In the genomic region with DNA sequence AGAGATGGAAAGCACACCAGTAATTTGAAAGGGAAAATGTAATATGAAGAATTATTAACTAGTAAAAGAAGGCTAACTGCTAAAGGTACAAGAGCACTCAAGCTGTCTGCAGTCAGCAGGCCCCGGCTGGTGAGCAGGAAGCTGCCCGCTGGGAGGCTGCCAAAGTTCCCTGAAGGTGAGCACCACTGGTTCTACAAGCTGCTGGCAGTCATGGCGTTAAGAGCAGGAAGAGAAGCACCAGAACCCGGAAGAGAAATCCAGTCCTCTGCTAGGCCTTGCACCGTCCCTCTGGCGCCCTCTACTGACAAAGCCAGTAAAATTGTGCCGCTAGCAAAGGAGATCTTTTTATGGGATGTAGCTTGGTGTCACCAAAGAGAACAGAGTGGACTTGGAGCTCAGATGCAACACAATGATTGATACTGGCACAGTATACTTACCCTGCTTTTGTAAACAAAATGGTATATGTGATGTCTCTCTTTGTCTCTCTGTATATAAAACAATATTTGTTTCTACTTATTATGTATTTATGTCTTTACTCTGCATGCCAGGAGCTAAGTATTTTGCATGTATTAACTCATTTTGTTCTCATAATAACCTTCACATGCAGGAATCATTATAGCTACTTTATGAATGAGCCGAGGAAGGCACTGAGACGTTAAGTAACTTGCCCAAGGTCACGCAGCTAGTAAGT, we compare ENCODE assay signal across 1 cellular context.
TF ChIP-seq lines count a peak whose summit lies in the region.

No MANE protein-coding gene starts in this region.

TF ChIP-seq in HepG2, 621 proteins besides CTCF, POLR2A, EP300 and RAD21 (continued from another document and continues in another):
- TF ChIP-seq PTBP1 (IDR thresholded peaks at IDR 0.05; ENCODE audit: low read depth, low read length, poor library complexity, severe bottlenecking) (no peak), HOXD1 (CRISPR knock-in tag; IDR thresholded peaks at IDR 0.05) (peak; percentile 39; the same call in 1 of the 2 replicates), MXD4 (CRISPR knock-in tag; IDR thresholded peaks at IDR 0.05) (no peak), ATF7 (IDR thresholded peaks at IDR 0.05) (no peak), ATF7 (CRISPR knock-in tag; IDR thresholded peaks at IDR 0.05) (0 out of 2 replicates have a peak, but pooled peaks have one; percentile 23), ZNF232 (CRISPR knock-in tag; IDR thresholded peaks at IDR 0.05; ENCODE audit: borderline replicate concordance) (peak; percentile 53; the same call in 1 of the 2 replicates), KLF6 (CRISPR knock-in tag; IDR thresholded peaks at IDR 0.05) (peak; percentile 71; the same call in 1 of the 2 replicates), ZFP62 (CRISPR knock-in tag; IDR thresholded peaks at IDR 0.05) (no peak), SSRP1 (CRISPR knock-in tag; IDR thresholded peaks at IDR 0.05) (peak; percentile 85), ZSCAN22 (CRISPR knock-in tag; IDR thresholded peaks at IDR 0.05) (no peak), ZFP90 (CRISPR knock-in tag; IDR thresholded peaks at IDR 0.05; ENCODE audit: borderline replicate concordance) (peak; percentile 75; the same call in 1 of the 2 replicates), ZFX (CRISPR knock-in tag; IDR thresholded peaks at IDR 0.05; ENCODE audit: low read depth) (peak; percentile 84), HDAC1 (CRISPR knock-in tag; IDR thresholded peaks at IDR 0.05) (peak; percentile 85), ZNF878 (CRISPR knock-in tag; IDR thresholded peaks at IDR 0.05) (peak; percentile 90), MEF2D (CRISPR knock-in tag; IDR thresholded peaks at IDR 0.05) (peak; percentile 74), TSC22D2 (CRISPR knock-in tag; IDR thresholded peaks at IDR 0.05; ENCODE audit: borderline replicate concordance) (no peak), FOXJ3 (CRISPR knock-in tag; IDR thresholded peaks at IDR 0.05; ENCODE audit: borderline replicate concordance) (peak; percentile 73), ZNF207 (IDR thresholded peaks at IDR 0.05; ENCODE audit: borderline replicate concordance) (no peak), ZNF550 (CRISPR knock-in tag; IDR thresholded peaks at IDR 0.05; ENCODE audit: borderline replicate concordance) (no peak), MYNN (CRISPR knock-in tag; IDR thresholded peaks at IDR 0.05; ENCODE audit: low read depth) (no peak), GATAD1 (CRISPR knock-in tag; IDR thresholded peaks at IDR 0.05) (peak; percentile 84)
- TF ChIP-seq, protein P1, sequence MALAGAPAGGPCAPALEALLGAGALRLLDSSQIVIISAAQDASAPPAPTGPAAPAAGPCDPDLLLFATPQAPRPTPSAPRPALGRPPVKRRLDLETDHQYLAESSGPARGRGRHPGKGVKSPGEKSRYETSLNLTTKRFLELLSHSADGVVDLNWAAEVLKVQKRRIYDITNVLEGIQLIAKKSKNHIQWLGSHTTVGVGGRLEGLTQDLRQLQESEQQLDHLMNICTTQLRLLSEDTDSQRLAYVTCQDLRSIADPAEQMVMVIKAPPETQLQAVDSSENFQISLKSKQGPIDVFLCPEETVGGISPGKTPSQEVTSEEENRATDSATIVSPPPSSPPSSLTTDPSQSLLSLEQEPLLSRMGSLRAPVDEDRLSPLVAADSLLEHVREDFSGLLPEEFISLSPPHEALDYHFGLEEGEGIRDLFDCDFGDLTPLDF (CRISPR knock-in tag; IDR thresholded peaks at IDR 0.05): no peak
- TF ChIP-seq, protein P2, sequence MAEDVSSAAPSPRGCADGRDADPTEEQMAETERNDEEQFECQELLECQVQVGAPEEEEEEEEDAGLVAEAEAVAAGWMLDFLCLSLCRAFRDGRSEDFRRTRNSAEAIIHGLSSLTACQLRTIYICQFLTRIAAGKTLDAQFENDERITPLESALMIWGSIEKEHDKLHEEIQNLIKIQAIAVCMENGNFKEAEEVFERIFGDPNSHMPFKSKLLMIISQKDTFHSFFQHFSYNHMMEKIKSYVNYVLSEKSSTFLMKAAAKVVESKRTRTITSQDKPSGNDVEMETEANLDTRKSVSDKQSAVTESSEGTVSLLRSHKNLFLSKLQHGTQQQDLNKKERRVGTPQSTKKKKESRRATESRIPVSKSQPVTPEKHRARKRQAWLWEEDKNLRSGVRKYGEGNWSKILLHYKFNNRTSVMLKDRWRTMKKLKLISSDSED (CRISPR knock-in tag; IDR thresholded peaks at IDR 0.05): no peak
- TF ChIP-seq, protein P3, sequence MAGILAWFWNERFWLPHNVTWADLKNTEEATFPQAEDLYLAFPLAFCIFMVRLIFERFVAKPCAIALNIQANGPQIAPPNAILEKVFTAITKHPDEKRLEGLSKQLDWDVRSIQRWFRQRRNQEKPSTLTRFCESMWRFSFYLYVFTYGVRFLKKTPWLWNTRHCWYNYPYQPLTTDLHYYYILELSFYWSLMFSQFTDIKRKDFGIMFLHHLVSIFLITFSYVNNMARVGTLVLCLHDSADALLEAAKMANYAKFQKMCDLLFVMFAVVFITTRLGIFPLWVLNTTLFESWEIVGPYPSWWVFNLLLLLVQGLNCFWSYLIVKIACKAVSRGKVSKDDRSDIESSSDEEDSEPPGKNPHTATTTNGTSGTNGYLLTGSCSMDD (CRISPR knock-in tag; IDR thresholded peaks at IDR 0.05): no peak
- TF ChIP-seq, protein P4, sequence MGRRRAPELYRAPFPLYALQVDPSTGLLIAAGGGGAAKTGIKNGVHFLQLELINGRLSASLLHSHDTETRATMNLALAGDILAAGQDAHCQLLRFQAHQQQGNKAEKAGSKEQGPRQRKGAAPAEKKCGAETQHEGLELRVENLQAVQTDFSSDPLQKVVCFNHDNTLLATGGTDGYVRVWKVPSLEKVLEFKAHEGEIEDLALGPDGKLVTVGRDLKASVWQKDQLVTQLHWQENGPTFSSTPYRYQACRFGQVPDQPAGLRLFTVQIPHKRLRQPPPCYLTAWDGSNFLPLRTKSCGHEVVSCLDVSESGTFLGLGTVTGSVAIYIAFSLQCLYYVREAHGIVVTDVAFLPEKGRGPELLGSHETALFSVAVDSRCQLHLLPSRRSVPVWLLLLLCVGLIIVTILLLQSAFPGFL (CRISPR knock-in tag; IDR thresholded peaks at IDR 0.05): no peak
- TF ChIP-seq, protein P5, sequence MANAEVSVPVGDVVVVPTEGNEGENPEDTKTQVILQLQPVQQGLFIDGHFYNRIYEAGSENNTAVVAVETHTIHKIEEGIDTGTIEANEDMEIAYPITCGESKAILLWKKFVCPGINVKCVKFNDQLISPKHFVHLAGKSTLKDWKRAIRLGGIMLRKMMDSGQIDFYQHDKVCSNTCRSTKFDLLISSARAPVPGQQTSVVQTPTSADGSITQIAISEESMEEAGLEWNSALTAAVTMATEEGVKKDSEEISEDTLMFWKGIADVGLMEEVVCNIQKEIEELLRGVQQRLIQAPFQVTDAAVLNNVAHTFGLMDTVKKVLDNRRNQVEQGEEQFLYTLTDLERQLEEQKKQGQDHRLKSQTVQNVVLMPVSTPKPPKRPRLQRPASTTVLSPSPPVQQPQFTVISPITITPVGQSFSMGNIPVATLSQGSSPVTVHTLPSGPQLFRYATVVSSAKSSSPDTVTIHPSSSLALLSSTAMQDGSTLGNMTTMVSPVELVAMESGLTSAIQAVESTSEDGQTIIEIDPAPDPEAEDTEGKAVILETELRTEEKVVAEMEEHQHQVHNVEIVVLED (CRISPR knock-in tag; IDR thresholded peaks at IDR 0.05; ENCODE audit: borderline replicate concordance): peak; percentile 71; the same call in 1 of the 2 replicates
- TF ChIP-seq, protein P6, sequence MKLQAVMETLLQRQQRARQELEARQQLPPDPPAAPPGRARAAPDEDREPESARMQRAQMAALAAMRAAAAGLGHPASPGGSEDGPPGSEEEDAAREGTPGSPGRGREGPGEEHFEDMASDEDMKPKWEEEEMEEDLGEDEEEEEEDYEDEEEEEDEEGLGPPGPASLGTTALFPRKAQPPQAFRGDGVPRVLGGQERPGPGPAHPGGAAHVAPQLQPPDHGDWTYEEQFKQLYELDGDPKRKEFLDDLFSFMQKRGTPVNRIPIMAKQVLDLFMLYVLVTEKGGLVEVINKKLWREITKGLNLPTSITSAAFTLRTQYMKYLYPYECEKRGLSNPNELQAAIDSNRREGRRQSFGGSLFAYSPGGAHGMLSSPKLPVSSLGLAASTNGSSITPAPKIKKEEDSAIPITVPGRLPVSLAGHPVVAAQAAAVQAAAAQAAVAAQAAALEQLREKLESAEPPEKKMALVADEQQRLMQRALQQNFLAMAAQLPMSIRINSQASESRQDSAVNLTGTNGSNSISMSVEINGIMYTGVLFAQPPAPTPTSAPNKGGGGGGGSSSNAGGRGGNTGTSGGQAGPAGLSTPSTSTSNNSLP (IDR thresholded peaks at IDR 0.05; ENCODE audit: low read depth, low read length): peak; percentile 79
- TF ChIP-seq, protein P7, sequence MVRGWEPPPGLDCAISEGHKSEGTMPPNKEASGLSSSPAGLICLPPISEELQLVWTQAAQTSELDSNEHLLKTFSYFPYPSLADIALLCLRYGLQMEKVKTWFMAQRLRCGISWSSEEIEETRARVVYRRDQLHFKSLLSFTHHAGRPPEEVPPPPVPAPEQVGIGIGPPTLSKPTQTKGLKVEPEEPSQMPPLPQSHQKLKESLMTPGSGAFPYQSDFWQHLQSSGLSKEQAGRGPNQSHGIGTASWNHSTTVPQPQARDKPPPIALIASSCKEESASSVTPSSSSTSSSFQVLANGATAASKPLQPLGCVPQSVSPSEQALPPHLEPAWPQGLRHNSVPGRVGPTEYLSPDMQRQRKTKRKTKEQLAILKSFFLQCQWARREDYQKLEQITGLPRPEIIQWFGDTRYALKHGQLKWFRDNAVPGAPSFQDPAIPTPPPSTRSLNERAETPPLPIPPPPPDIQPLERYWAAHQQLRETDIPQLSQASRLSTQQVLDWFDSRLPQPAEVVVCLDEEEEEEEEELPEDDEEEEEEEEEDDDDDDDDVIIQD (CRISPR knock-in tag; IDR thresholded peaks at IDR 0.05; ENCODE audit: low read depth): peak; percentile 88
- TF ChIP-seq, protein P8, sequence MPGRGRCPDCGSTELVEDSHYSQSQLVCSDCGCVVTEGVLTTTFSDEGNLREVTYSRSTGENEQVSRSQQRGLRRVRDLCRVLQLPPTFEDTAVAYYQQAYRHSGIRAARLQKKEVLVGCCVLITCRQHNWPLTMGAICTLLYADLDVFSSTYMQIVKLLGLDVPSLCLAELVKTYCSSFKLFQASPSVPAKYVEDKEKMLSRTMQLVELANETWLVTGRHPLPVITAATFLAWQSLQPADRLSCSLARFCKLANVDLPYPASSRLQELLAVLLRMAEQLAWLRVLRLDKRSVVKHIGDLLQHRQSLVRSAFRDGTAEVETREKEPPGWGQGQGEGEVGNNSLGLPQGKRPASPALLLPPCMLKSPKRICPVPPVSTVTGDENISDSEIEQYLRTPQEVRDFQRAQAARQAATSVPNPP (CRISPR knock-in tag; IDR thresholded peaks at IDR 0.05): 0 out of 2 replicates have a peak, but pooled peaks have one; percentile 27
- TF ChIP-seq, protein P9, sequence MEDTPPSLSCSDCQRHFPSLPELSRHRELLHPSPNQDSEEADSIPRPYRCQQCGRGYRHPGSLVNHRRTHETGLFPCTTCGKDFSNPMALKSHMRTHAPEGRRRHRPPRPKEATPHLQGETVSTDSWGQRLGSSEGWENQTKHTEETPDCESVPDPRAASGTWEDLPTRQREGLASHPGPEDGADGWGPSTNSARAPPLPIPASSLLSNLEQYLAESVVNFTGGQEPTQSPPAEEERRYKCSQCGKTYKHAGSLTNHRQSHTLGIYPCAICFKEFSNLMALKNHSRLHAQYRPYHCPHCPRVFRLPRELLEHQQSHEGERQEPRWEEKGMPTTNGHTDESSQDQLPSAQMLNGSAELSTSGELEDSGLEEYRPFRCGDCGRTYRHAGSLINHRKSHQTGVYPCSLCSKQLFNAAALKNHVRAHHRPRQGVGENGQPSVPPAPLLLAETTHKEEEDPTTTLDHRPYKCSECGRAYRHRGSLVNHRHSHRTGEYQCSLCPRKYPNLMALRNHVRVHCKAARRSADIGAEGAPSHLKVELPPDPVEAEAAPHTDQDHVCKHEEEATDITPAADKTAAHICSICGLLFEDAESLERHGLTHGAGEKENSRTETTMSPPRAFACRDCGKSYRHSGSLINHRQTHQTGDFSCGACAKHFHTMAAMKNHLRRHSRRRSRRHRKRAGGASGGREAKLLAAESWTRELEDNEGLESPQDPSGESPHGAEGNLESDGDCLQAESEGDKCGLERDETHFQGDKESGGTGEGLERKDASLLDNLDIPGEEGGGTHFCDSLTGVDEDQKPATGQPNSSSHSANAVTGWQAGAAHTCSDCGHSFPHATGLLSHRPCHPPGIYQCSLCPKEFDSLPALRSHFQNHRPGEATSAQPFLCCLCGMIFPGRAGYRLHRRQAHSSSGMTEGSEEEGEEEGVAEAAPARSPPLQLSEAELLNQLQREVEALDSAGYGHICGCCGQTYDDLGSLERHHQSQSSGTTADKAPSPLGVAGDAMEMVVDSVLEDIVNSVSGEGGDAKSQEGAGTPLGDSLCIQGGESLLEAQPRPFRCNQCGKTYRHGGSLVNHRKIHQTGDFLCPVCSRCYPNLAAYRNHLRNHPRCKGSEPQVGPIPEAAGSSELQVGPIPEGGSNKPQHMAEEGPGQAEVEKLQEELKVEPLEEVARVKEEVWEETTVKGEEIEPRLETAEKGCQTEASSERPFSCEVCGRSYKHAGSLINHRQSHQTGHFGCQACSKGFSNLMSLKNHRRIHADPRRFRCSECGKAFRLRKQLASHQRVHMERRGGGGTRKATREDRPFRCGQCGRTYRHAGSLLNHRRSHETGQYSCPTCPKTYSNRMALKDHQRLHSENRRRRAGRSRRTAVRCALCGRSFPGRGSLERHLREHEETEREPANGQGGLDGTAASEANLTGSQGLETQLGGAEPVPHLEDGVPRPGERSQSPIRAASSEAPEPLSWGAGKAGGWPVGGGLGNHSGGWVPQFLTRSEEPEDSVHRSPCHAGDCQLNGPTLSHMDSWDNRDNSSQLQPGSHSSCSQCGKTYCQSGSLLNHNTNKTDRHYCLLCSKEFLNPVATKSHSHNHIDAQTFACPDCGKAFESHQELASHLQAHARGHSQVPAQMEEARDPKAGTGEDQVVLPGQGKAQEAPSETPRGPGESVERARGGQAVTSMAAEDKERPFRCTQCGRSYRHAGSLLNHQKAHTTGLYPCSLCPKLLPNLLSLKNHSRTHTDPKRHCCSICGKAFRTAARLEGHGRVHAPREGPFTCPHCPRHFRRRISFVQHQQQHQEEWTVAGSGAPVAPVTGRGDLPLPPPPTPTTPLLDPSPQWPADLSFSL (CRISPR knock-in tag; IDR thresholded peaks at IDR 0.05): no peak
- TF ChIP-seq, protein P10, sequence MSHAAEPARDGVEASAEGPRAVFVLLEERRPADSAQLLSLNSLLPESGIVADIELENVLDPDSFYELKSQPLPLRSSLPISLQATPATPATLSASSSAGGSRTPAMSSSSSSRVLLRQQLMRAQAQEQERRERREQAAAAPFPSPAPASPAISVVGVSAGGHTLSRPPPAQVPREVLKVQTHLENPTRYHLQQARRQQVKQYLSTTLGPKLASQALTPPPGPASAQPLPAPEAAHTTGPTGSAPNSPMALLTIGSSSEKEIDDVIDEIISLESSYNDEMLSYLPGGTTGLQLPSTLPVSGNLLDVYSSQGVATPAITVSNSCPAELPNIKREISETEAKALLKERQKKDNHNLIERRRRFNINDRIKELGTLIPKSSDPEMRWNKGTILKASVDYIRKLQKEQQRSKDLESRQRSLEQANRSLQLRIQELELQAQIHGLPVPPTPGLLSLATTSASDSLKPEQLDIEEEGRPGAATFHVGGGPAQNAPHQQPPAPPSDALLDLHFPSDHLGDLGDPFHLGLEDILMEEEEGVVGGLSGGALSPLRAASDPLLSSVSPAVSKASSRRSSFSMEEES (CRISPR knock-in tag; IDR thresholded peaks at IDR 0.05): peak; percentile 62; the same call in 1 of the 2 replicates
- TF ChIP-seq, protein P11, sequence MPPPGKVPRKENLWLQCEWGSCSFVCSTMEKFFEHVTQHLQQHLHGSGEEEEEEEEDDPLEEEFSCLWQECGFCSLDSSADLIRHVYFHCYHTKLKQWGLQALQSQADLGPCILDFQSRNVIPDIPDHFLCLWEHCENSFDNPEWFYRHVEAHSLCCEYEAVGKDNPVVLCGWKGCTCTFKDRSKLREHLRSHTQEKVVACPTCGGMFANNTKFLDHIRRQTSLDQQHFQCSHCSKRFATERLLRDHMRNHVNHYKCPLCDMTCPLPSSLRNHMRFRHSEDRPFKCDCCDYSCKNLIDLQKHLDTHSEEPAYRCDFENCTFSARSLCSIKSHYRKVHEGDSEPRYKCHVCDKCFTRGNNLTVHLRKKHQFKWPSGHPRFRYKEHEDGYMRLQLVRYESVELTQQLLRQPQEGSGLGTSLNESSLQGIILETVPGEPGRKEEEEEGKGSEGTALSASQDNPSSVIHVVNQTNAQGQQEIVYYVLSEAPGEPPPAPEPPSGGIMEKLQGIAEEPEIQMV (CRISPR knock-in tag; IDR thresholded peaks at IDR 0.05; ENCODE audit: low read depth): peak; percentile 88; the same call in 1 of the 2 replicates
